6 cellular contexts compared by ENCODE assay signal in genomic region chr7:151008511-151009323, GRCh38. TPM values are rescaled to one million over a fixed set of nuclear protein-coding genes. Genes with fewer than 3 reads are reported as not detected.
DNase-seq lines count a peak whose midpoint lies in the region; ATAC-seq and TF ChIP-seq lines count a peak whose summit lies in the region.

No MANE protein-coding gene starts in this region.

- peak overlapping the region; percentile 83 for H3K27ac Mint-ChIP-seq in activated naive CD8-positive, alpha-beta T cell treated with anti-CD3 and anti-CD28 coated beads for 36 hours

- H3K27ac ChIP-seq in upper lobe of right lung = no peak overlapping the region

- H3K9me3 Mint-ChIP-seq in activated naive CD8-positive, alpha-beta T cell treated with anti-CD3 and anti-CD28 coated beads for 36 hours = no peaks in the 10 kb centered on the region

- ATAC-seq in GM18511 (IDR thresholded peaks at IDR 0.05; ENCODE audit: unreplicated experiment) (peak; percentile 86), upper lobe of right lung (peak; percentile 65), GM21576 (IDR thresholded peaks at IDR 0.05; ENCODE audit: unreplicated experiment) (no peak)

- peaks cover 40% of the 10 kb centered on the region for H3K4me1 Mint-ChIP-seq in activated naive CD8-positive, alpha-beta T cell treated with anti-CD3 and anti-CD28 coated beads for 36 hours

- peaks cover 6% of the 10 kb centered on the region for H3K36me3 Mint-ChIP-seq in activated naive CD8-positive, alpha-beta T cell treated with anti-CD3 and anti-CD28 coated beads for 36 hours

- H3K4me3 ChIP-seq in mononuclear cell (ENCODE audit: low read length) = peak overlapping the region; percentile 0
- peak overlapping the region; percentile 24 for H3K4me3 ChIP-seq in upper lobe of right lung

- intact Hi-C loops in upper lobe of right lung (cut with DNase I) = no loop called here

- DNase-seq in MV-4-11 (lab: John Stamatoyannopoulos, UW) (peak; percentile 74), upper lobe of right lung (peak; percentile 83)
- DNase-seq in activated naive CD8-positive, alpha-beta T cell treated with anti-CD3 and anti-CD28 coated beads for 36 hours = peak; percentile 87

- H3K4me1 ChIP-seq in mononuclear cell (ENCODE audit: insufficient read depth, low read length) (peaks cover 58% of the 10 kb centered on the region), upper lobe of right lung (peaks cover 19% of the 10 kb centered on the region)

- H3K27me3 Mint-ChIP-seq in activated naive CD8-positive, alpha-beta T cell treated with anti-CD3 and anti-CD28 coated beads for 36 hours = no peaks in the 10 kb centered on the region

- no peaks in the 10 kb centered on the region for H3K36me3 ChIP-seq in upper lobe of right lung

- no peaks in the 10 kb centered on the region for H3K9me3 ChIP-seq in mononuclear cell (ENCODE audit: low read depth, low read length)
- H3K9me3 ChIP-seq in upper lobe of right lung = no peaks in the 10 kb centered on the region

- peaks cover 10% of the 10 kb centered on the region for H3K27me3 ChIP-seq in mononuclear cell (ENCODE audit: insufficient read depth, low read length)
- H3K27me3 ChIP-seq in upper lobe of right lung = peaks cover 5% of the 10 kb centered on the region

- H3K4me3 Mint-ChIP-seq in activated naive CD8-positive, alpha-beta T cell treated with anti-CD3 and anti-CD28 coated beads for 36 hours = peak overlapping the region; percentile 81

- TF ChIP-seq CTCF in upper lobe of right lung (IDR thresholded peaks at IDR 0.05) = peak; percentile 74

RNA-seq across cellular contexts. Expression of gene ATG9B, which starts 15.6 kb away (rescaled TPM):
- 10 to 100 TPM; 12.3 TPM for total RNA-seq in activated naive CD8-positive, alpha-beta T cell treated with anti-CD3 and anti-CD28 coated beads for 36 hours
- total RNA-seq in mononuclear cell (3.6 TPM), upper lobe of right lung (0.17 TPM)

RNA-seq across cellular contexts. Expression of gene NOS3, which starts 17.9 kb away (rescaled TPM):
- 1 to 10 TPM; 5.8 to 6.1 TPM for total RNA-seq in activated naive CD8-positive, alpha-beta T cell treated with anti-CD3 and anti-CD28 coated beads for 36 hours
- 2.1 TPM for total RNA-seq in mononuclear cell
- 42.9 TPM for total RNA-seq in upper lobe of right lung

RNA-seq across cellular contexts. Expression of gene ABCB8, which starts 19.5 kb away (rescaled TPM):
- total RNA-seq in activated naive CD8-positive, alpha-beta T cell treated with anti-CD3 and anti-CD28 coated beads for 36 hours = 10 to 100 TPM; 34.3 to 37.6 TPM
- total RNA-seq in mononuclear cell (21.5 TPM), upper lobe of right lung (40.6 TPM)

RNA-seq across cellular contexts. Expression of gene KCNH2, which starts 30.6 kb away (rescaled TPM):
- total RNA-seq in activated naive CD8-positive, alpha-beta T cell treated with anti-CD3 and anti-CD28 coated beads for 36 hours = under 1 TPM; 0.22 to 0.45 TPM
- total RNA-seq in mononuclear cell = 0.94 TPM
- total RNA-seq in upper lobe of right lung = 3.6 TPM

RNA-seq across cellular contexts. Expression of gene ASIC3, which starts 39.6 kb away (rescaled TPM):
- total RNA-seq in activated naive CD8-positive, alpha-beta T cell treated with anti-CD3 and anti-CD28 coated beads for 36 hours = 1 to 10 TPM; 2.7 to 3.2 TPM
- total RNA-seq in mononuclear cell = 0.84 TPM
- 2.6 TPM for total RNA-seq in upper lobe of right lung
